In genomic region chr4:26130173-26130572, GRCh38 we compare ENCODE assay signal across 11 cellular contexts.
DNase-seq lines count a peak whose midpoint lies in the region; ATAC-seq and TF ChIP-seq lines count a peak whose summit lies in the region.
"Had no signal": no experiment of that assay in that cellular context is flagged by ENCODE, and none has a peak within 500 bp of the region (broad histone marks: within the 10 kb centered on the region; RNA-seq: fewer than 3 reads in every experiment).

No MANE protein-coding gene starts in this region.

- H3K4me1 ChIP-seq in PC-9 (replicated peaks; ENCODE audit: insufficient read depth): 0 out of 2 replicates have a peak, but pooled peaks cover 4% of the 10 kb centered on the region

- H3K27ac ChIP-seq in PC-9: no peak overlapping the region
- H3K27ac ChIP-seq: SK-N-MC had no signal

- no peaks in the 10 kb centered on the region for H3K9me3 ChIP-seq in PC-9 (ENCODE audit: insufficient read depth, low read depth)

- CTCF ChIA-PET in PC-9 (lab: Charles Lee): no interaction called here

- H3K9me2 ChIP-seq in PC-9 (ENCODE audit: insufficient read depth): no peaks in the 10 kb centered on the region

- no peak overlapping the region for H3K4me2 ChIP-seq in PC-9

- no TSS peak for BruUV-seq in PC-9 (replicated peaks; lab: Mats Ljungman, UMichigan)

- in situ Hi-C loops in GM13976 (cut with MboI; ENCODE audit: low sequenced_read_pairs, unreplicated experiment): no loop called here

- H3K4me3 ChIP-seq in PC-9: no peak overlapping the region
- H3K4me3 ChIP-seq: SK-N-MC had no signal

- peak; percentile 62 for DNase-seq in GM13976 (ENCODE audit: low spot score)
- no peak for DNase-seq in mesenteric fat pad (ENCODE audit: low spot score)
- DNase-seq in PC-9: no peak
- no peak for DNase-seq in DMS79 (lab: John Stamatoyannopoulos, UW)
- DNase-seq in GOT3 (lab: John Stamatoyannopoulos, UW): no peak
- DNase-seq: activated naive CD4-positive, alpha-beta T cell treated with anti-CD3 and anti-CD28 coated beads, Interleukin-2, amount 10 ng/mL, durations not matched to agents 7 days and 5 days; NCI-H1694 treated with DMSO at 0.1 percent for 48 hours had no signal

- no peak overlapping the region for H2AFZ ChIP-seq in PC-9

- TF ChIP-seq CTCF in GM13976 (IDR thresholded peaks at IDR 0.05; ENCODE audit: borderline replicate concordance, control extremely low read depth, extremely low read depth, insufficient read depth, missing control alignments): no peak
- no peak for TF ChIP-seq CTCF in PC-9 (conservative IDR thresholded peaks at IDR 0.05)

- POLR2A ChIA-PET in PC-9 (lab: Charles Lee; ENCODE audit: unreplicated experiment): no interaction called here

- ATAC-seq in GM19043 (IDR thresholded peaks at IDR 0.05; ENCODE audit: low read depth, unreplicated experiment) (peak; percentile 58), HG02759 (IDR thresholded peaks at IDR 0.05; ENCODE audit: unreplicated experiment) (peak; percentile 76), HG03571 (IDR thresholded peaks at IDR 0.05; ENCODE audit: unreplicated experiment) (peak; percentile 78)

- H3F3A ChIP-seq in PC-9 (ENCODE audit: insufficient read depth, low read depth): no peaks in the 10 kb centered on the region; the same call in 1 of the 2 replicates

- no peaks in the 10 kb centered on the region for H3K79me2 ChIP-seq in PC-9 (ENCODE audit: low read depth)

- H3K36me3 ChIP-seq in PC-9 (ENCODE audit: low read depth): no peaks in the 10 kb centered on the region

- H3K27me3 ChIP-seq in PC-9 (ENCODE audit: insufficient read depth, low read depth): no peaks in the 10 kb centered on the region

- H4K20me1 ChIP-seq in PC-9 (ENCODE audit: insufficient read depth): no peaks in the 10 kb centered on the region

- intact Hi-C loops in PC-9 (cut with micrococcal nuclease; ENCODE audit: unreplicated experiment): no loop called here
